In the genomic region with DNA sequence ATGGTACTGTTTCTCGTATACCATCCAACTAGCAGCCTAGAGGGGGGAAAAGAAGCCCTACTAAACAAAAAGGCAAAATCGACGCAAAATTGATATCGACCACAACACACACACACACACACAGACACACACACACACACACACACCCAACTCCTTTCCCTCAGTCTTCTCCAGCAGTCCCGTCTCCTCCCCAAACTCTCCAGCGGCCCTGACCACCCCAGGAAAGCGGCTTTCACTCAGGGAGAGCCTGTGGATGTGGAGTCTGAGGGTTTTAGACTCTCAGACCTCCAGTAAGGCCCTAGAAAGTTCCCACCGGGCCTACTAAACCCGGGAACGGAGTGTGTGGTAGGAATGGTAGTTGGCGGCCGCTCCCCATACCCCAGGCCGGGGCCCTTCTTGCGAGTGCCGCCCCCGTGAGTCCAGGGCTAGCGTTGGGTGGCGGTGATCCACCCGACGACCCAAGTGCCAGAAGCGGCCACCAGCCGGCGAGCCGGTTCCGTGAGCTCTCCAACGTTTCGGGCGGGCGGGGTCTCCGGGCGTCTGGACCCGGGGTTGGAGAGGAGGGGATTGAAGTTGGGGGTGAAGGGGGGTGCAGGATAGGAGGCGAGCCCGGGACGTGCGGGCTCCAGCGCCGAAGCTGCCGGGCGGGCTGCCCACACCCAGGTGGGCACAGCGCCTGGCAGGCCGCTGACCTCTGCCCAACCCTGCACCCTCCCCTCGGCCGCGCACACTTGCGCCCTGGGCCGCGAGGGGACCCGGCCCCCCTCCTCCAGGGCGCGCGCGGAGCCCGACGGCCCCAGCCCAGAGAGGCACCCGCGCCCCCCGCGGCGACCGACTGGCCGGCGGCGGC, we compare ENCODE assay signal across 1 cellular context.
A peak's percentile ranks its signal among the peaks of the same experiment; 100 is the strongest.
TF ChIP-seq lines count a peak whose summit lies in the region.

No MANE protein-coding gene starts in this region.

TF ChIP-seq in WTC11, 78 proteins besides CTCF, POLR2A, EP300 and RAD21:
- TF ChIP-seq, protein P1, sequence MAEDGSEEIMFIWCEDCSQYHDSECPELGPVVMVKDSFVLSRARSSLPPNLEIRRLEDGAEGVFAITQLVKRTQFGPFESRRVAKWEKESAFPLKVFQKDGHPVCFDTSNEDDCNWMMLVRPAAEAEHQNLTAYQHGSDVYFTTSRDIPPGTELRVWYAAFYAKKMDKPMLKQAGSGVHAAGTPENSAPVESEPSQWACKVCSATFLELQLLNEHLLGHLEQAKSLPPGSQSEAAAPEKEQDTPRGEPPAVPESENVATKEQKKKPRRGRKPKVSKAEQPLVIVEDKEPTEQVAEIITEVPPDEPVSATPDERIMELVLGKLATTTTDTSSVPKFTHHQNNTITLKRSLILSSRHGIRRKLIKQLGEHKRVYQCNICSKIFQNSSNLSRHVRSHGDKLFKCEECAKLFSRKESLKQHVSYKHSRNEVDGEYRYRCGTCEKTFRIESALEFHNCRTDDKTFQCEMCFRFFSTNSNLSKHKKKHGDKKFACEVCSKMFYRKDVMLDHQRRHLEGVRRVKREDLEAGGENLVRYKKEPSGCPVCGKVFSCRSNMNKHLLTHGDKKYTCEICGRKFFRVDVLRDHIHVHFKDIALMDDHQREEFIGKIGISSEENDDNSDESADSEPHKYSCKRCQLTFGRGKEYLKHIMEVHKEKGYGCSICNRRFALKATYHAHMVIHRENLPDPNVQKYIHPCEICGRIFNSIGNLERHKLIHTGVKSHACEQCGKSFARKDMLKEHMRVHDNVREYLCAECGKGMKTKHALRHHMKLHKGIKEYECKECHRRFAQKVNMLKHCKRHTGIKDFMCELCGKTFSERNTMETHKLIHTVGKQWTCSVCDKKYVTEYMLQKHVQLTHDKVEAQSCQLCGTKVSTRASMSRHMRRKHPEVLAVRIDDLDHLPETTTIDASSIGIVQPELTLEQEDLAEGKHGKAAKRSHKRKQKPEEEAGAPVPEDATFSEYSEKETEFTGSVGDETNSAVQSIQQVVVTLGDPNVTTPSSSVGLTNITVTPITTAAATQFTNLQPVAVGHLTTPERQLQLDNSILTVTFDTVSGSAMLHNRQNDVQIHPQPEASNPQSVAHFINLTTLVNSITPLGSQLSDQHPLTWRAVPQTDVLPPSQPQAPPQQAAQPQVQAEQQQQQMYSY (CRISPR knock-in tag; IDR thresholded peaks at IDR 0.05) = 0 out of 2 replicates have a peak, but pooled peaks have one; percentile 11
- TF ChIP-seq, protein P2, sequence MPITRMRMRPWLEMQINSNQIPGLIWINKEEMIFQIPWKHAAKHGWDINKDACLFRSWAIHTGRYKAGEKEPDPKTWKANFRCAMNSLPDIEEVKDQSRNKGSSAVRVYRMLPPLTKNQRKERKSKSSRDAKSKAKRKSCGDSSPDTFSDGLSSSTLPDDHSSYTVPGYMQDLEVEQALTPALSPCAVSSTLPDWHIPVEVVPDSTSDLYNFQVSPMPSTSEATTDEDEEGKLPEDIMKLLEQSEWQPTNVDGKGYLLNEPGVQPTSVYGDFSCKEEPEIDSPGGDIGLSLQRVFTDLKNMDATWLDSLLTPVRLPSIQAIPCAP (CRISPR knock-in tag; IDR thresholded peaks at IDR 0.05) = no peak
